8 cellular contexts compared by ENCODE assay signal in genomic region chr15:72155635-72156616, GRCh38. TPM values are rescaled to one million over a fixed set of nuclear protein-coding genes. Genes with fewer than 3 reads are reported as not detected.
DNase-seq lines count a peak whose midpoint lies in the region.

No MANE protein-coding gene starts in this region.

- DNase-seq in NCI-H510A treated with DMSO at 0.1 percent for 48 hours (lab: John Stamatoyannopoulos, UW) (peak; percentile 77), NCI-H510A (lab: John Stamatoyannopoulos, UW) (no peak), HT-29 (ENCODE audit: low spot score) (peak; percentile 98), NOMO-1 treated with dmso at 0.1 percent for 144 hours (lab: John Stamatoyannopoulos, UW; ENCODE audit: unreplicated experiment) (peak; percentile 73), epidermal melanocyte (ENCODE audit: insufficient read length, low spot score) (peak; percentile 83), middle frontal gyrus (ENCODE audit: extremely low spot score, low spot score) (peak; percentile 87)
- peak; percentile 62 for DNase-seq in activated CD8-positive, alpha-beta memory T cell treated with anti-CD3 and anti-CD28 coated beads, Interleukin-2, amount 50 U/mL, for 24 hours (ENCODE audit: extremely low read depth)
- peak; percentile 50 to 61 for DNase-seq in stimulated activated CD8-positive, alpha-beta memory T cell treated with anti-CD3 and anti-CD28 coated beads, Interleukin-15, amount 100 ng/mL, for 4 hours (ENCODE audit: low read depth in 2 of 2)

RNA-seq across cellular contexts. Expression of gene SENP8, which starts 37.7 kb away (rescaled TPM):
- total RNA-seq in HT-29 (2014; rRNA removed; shearing (Covaris generic)): 0.66 and 3.2 TPM in 2 replicates

RNA-seq across cellular contexts. Expression of gene MYO9A, which starts 38.0 kb away (rescaled TPM):
- total RNA-seq in HT-29 (2014; rRNA removed; shearing (Covaris generic)): 7.2 and 11.4 TPM in 2 replicates

RNA-seq across cellular contexts. Expression of gene GRAMD2A, which starts 41.7 kb away (rescaled TPM):
- 0.03 and 0.29 TPM in 2 replicates for total RNA-seq in HT-29 (2014; rRNA removed; shearing (Covaris generic))
